In the genomic region with DNA sequence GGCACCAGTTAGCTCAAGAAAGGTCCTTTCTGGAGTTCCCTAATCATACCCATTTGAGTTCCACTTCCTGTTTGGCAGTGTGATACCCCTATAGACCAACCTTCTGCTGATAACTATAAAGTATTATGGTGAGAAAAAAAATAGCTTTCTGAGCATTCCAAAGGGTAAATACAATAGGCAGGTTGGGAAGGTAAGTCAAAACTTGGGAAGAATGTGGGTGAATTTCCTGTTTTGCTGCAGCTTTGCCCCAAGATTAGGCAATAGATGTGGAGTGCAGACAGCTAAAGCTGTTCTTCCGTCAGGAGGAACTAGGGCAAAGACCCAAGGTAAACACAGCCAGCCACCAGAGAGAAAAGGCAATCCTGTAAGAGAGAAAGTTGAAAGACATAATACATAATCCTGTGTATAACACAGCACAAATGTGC, we compare ENCODE assay signal across 10 cellular contexts. TPM values are rescaled to one million over a fixed set of nuclear protein-coding genes. Genes with fewer than 3 reads are reported as not detected.
A peak's percentile ranks its signal among the peaks of the same experiment; 100 is the strongest.
DNase-seq lines count a peak whose midpoint lies in the region; ATAC-seq and TF ChIP-seq lines count a peak whose summit lies in the region.
"Had no signal": no experiment of that assay in that cellular context is flagged by ENCODE, and none has a peak within 500 bp of the region (broad histone marks: within the 10 kb centered on the region; RNA-seq: fewer than 3 reads in every experiment).

No MANE protein-coding gene starts in this region.

- in situ Hi-C loops in transverse colon (cut with MboI; ENCODE audit: low pct_ligation_motif_present in 1 of 4, low pct_unique_long_range_greater_than_20kb in 1 of 4, low sequenced_read_pairs in 3 of 4), result no loop called here

- H3K36me3 Mint-ChIP-seq in WTC11, result peaks cover 10% of the 10 kb centered on the region

- ATAC-seq in WTC11, result no peak

- 0 to 32% methylated on average over 1 of the region's 1 CpG for WGBS in transverse colon (ENCODE audit: low coverage in 1 of 2), 2 donors

- no peak for TF ChIP-seq POLR2A in transverse colon (IDR thresholded peaks at IDR 0.05)

- peak overlapping the region; percentile 47; the same call in 1 of the 2 replicates for H3K27ac Mint-ChIP-seq in WTC11

- DNase-seq in SKM-1 treated with dmso at 0.1 percent for 144 hours (lab: John Stamatoyannopoulos, UW; ENCODE audit: unreplicated experiment), result peak; percentile 4
- no peak for DNase-seq in SKM-1 (lab: John Stamatoyannopoulos, UW; ENCODE audit: unreplicated experiment)
- no peak for DNase-seq in WTC11 (ENCODE audit: low spot score)
- DNase-seq in left ventricle myocardium inferior, result no peak
- peak; percentile 47 for DNase-seq in transverse colon
- no peak for DNase-seq in activated CD8-positive, alpha-beta memory T cell treated with anti-CD3 and anti-CD28 coated beads for 24 hours
- DNase-seq in NCI-H526 treated with DMSO at 0.1 percent for 48 hours (lab: John Stamatoyannopoulos, UW), result no peak
- no peak for DNase-seq in activated CD4-positive, CD25-positive, alpha-beta regulatory T cell (lab: John Stamatoyannopoulos, UW)
- DNase-seq: NCI-H1436 had no signal

- intact Hi-C loops in left ventricle myocardium inferior (cut with micrococcal nuclease), result no loop called here
- intact Hi-C loops in transverse colon (cut with DNase I; ENCODE audit: low total_unique reads), result no loop called here

- peaks cover 49% of the 10 kb centered on the region for H3K4me1 Mint-ChIP-seq in WTC11

- H3K36me3 ChIP-seq in left ventricle myocardium inferior, result no peaks in the 10 kb centered on the region
- H3K36me3 ChIP-seq in transverse colon, result no peaks in the 10 kb centered on the region

- H3K27me3 ChIP-seq in left ventricle myocardium inferior (ENCODE audit: low read depth) (no peaks in the 10 kb centered on the region), transverse colon (no peaks in the 10 kb centered on the region)
- H3K27me3 ChIP-seq: BLaER1 had no signal

- H3K4me3 Mint-ChIP-seq in WTC11, result no peak overlapping the region

- CTCF ChIA-PET in WTC11 (lab: Charles Lee), result interaction anchor here (0.9 kb wide), 1 partner anchor 41 kb away, joined by 5 read pairs; no protein-coding TSS in a partner anchor

- H3K27ac ChIP-seq in left ventricle myocardium inferior (replicated peaks) (peak overlapping the region; percentile 21), transverse colon (peak overlapping the region; percentile 40 to 66 (median 52))
- H3K27ac ChIP-seq: BLaER1 had no signal

- POLR2A ChIA-PET in WTC11 (lab: Charles Lee), result no interaction called here

- H3K9me3 ChIP-seq in left ventricle myocardium inferior (replicated peaks), result peaks cover 17% of the 10 kb centered on the region
- no peaks in the 10 kb centered on the region for H3K9me3 ChIP-seq in transverse colon

- no peak for TF ChIP-seq EP300 in transverse colon (IDR thresholded peaks at IDR 0.05; ENCODE audit: low read depth)

- TF ChIP-seq CTCF in WTC11 (IDR thresholded peaks at IDR 0.05) (no peak), left ventricle myocardium inferior (IDR thresholded peaks at IDR 0.05; ENCODE audit: borderline replicate concordance) (no peak), transverse colon (IDR thresholded peaks at IDR 0.05) (no peak)

- H3K4me3 ChIP-seq in left ventricle myocardium inferior (no peak overlapping the region), transverse colon (peak overlapping the region in 1 of 4 donors; percentile 13)
- H3K4me3 ChIP-seq: BLaER1 had no signal

- H3K27me3 Mint-ChIP-seq in WTC11 (ENCODE audit: low read depth), result no peaks in the 10 kb centered on the region

- H3K4me1 ChIP-seq in left ventricle myocardium inferior (peaks cover 58% of the 10 kb centered on the region), transverse colon (peaks cover 0 to 25% (median 15%) of the 10 kb centered on the region in 4 donors)

- peaks cover 6% of the 10 kb centered on the region for H3K9me3 Mint-ChIP-seq in WTC11

TF ChIP-seq in WTC11, 78 proteins besides CTCF, POLR2A, EP300 and RAD21:
- TF ChIP-seq ESRRA (CRISPR knock-in tag; IDR thresholded peaks at IDR 0.05; ENCODE audit: borderline replicate concordance) (no peak), GABPB1 (CRISPR knock-in tag; IDR thresholded peaks at IDR 0.05) (peak; percentile 44; the same call in 1 of the 2 replicates), RORB (CRISPR knock-in tag; IDR thresholded peaks at IDR 0.05) (no peak)

RNA-seq across cellular contexts. Expression of gene GUCA2A, which starts 49.9 kb away (rescaled TPM):
- total RNA-seq in WTC11 (2021) (not detected in 3 replicates), left ventricle myocardium inferior (not detected), transverse colon (1,000 to 10,000 TPM in 2 of 4 donors, 100 to 1,000 TPM in 1, 1 to 10 TPM in 1; 3.2 to 2,017 (median 1,376) TPM)

Comparison
In these comparisons a context has a peak if more than half of its experiments do, and no peak if none do; other contexts are left out.
1. DNase-seq: peak in SKM-1 treated with dmso at 0.1 percent for 144 hours (single experiment) and transverse colon (single experiment); none in SKM-1 (single experiment), WTC11 (single experiment), left ventricle myocardium inferior (single experiment), activated CD8-positive, alpha-beta memory T cell treated with anti-CD3 and anti-CD28 coated beads for 24 hours (single experiment), NCI-H526 treated with DMSO at 0.1 percent for 48 hours (single experiment) and activated CD4-positive, CD25-positive, alpha-beta regulatory T cell (0 of 4).